2 cellular contexts compared by ENCODE assay signal in the genomic region with DNA sequence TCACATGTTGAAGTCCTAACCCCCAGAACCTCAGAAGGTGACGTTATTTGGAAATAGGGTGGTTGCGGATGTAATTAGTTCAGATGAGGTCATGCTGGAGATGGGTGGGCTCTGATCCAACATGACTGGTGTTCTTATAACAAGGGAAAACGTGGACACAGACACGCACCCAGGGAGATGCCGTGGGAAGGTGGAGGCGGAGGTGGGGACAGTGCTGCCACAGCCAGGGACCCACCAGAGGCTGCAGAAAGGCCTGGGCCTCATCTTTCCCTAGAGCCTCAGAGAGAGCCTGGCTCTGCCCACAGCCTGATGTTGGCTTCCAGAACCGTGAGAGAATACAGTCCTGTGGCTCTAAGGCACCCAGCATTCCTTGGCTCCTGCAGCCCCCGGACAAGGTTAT.
A peak's percentile ranks its signal among the peaks of the same experiment; 100 is the strongest.
TF ChIP-seq lines count a peak whose summit lies in the region.

No MANE protein-coding gene starts in this region.

TF ChIP-seq in HEK293, 187 proteins besides CTCF, POLR2A, EP300 and RAD21 (continued from another document):
- TF ChIP-seq REPIN1 (tag by site-specific recombination; IDR thresholded peaks at IDR 0.05; ENCODE audit: low read depth) (no peak), ZFHX2 (tag by site-specific recombination; conservative IDR thresholded peaks at IDR 0.05) (peak; percentile 63), EGR2 (tag by site-specific recombination; IDR thresholded peaks at IDR 0.05; ENCODE audit: low read depth) (peak; percentile 66)

TF ChIP-seq in H1, 55 proteins besides CTCF, POLR2A, EP300 and RAD21 (continued from another document):
- TF ChIP-seq YY1 (IDR thresholded peaks at IDR 0.05; ENCODE audit: low read depth, low read length), result no peak
- TF ChIP-seq CHD2 (IDR thresholded peaks at IDR 0.05; ENCODE audit: low read length), result no peak
- TF ChIP-seq, protein P1, sequence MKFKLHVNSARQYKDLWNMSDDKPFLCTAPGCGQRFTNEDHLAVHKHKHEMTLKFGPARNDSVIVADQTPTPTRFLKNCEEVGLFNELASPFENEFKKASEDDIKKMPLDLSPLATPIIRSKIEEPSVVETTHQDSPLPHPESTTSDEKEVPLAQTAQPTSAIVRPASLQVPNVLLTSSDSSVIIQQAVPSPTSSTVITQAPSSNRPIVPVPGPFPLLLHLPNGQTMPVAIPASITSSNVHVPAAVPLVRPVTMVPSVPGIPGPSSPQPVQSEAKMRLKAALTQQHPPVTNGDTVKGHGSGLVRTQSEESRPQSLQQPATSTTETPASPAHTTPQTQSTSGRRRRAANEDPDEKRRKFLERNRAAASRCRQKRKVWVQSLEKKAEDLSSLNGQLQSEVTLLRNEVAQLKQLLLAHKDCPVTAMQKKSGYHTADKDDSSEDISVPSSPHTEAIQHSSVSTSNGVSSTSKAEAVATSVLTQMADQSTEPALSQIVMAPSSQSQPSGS (IDR thresholded peaks at IDR 0.05; ENCODE audit: low read length), result no peak
- no peak for TF ChIP-seq GABPA (IDR thresholded peaks at IDR 0.05; ENCODE audit: borderline replicate concordance, insufficient read depth, low read length)
- no peak for TF ChIP-seq CEBPB (IDR thresholded peaks at IDR 0.05; ENCODE audit: low read depth, low read length)
- TF ChIP-seq EZH2 (IDR thresholded peaks at IDR 0.05; ENCODE audit: low read depth, low read length, severe bottlenecking), result no peak
- no peak for TF ChIP-seq POU5F1 (IDR thresholded peaks at IDR 0.05; ENCODE audit: low read depth, low read length)
- no peak for TF ChIP-seq CTBP2 (IDR thresholded peaks at IDR 0.05; ENCODE audit: borderline replicate concordance, insufficient read depth, insufficient read length, low read length)
- TF ChIP-seq, protein P2, sequence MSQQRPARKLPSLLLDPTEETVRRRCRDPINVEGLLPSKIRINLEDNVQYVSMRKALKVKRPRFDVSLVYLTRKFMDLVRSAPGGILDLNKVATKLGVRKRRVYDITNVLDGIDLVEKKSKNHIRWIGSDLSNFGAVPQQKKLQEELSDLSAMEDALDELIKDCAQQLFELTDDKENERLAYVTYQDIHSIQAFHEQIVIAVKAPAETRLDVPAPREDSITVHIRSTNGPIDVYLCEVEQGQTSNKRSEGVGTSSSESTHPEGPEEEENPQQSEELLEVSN (IDR thresholded peaks at IDR 0.05), result no peak
- no peak for TF ChIP-seq ASH2L (IDR thresholded peaks at IDR 0.05; ENCODE audit: low read length)
- no peak for TF ChIP-seq KDM5A (IDR thresholded peaks at IDR 0.05; ENCODE audit: low read length)
- no peak for TF ChIP-seq ZNF274 (IDR thresholded peaks at IDR 0.05; ENCODE audit: borderline replicate concordance, extremely low read depth, low read length)
- no peak for TF ChIP-seq HDAC6 (IDR thresholded peaks at IDR 0.05; ENCODE audit: low read depth, low read length)
- no peak for TF ChIP-seq HDAC2 (IDR thresholded peaks at IDR 0.05; ENCODE audit: borderline replicate concordance in 1 of 2, low read depth in 2 of 2, low read length in 2 of 2)
- TF ChIP-seq SP2 (IDR thresholded peaks at IDR 0.05; ENCODE audit: low read length), result no peak
